In genomic region chr1:16082283-16083038, GRCh38 we compare ENCODE assay signal across 7 cellular contexts. TPM values are rescaled to one million over a fixed set of nuclear protein-coding genes. Genes with fewer than 3 reads are reported as not detected.
DNase-seq lines count a peak whose midpoint lies in the region; ATAC-seq and TF ChIP-seq lines count a peak whose summit lies in the region.

No MANE protein-coding gene starts in this region.

- ATAC-seq in central memory CD8-positive, alpha-beta T cell (replicated peaks; ENCODE audit: extremely low read depth, poor library complexity, severe bottlenecking): no peak
- ATAC-seq in HG03095 (IDR thresholded peaks at IDR 0.05; ENCODE audit: unreplicated experiment): no peak

- H3K9me3 Mint-ChIP-seq in central memory CD8-positive, alpha-beta T cell: no peaks in the 10 kb centered on the region

- peaks cover 13% of the 10 kb centered on the region for H3K4me1 Mint-ChIP-seq in central memory CD8-positive, alpha-beta T cell

- H3K4me3 Mint-ChIP-seq in central memory CD8-positive, alpha-beta T cell: no peak overlapping the region

- H3K27ac Mint-ChIP-seq in central memory CD8-positive, alpha-beta T cell (ENCODE audit: low read depth): no peak overlapping the region

- TF ChIP-seq CTCF in GM10266 (IDR thresholded peaks at IDR 0.05; ENCODE audit: control insufficient read depth, insufficient read depth, low read depth, missing control alignments) (peak; percentile 84), WI38 (IDR thresholded peaks at IDR 0.05; ENCODE audit: low read depth, low read length) (peak; percentile 89)

- peak; percentile 81 for DNase-seq in GM10266 (ENCODE audit: extremely low spot score)
- DNase-seq in M059J (ENCODE audit: low read depth): peak; percentile 70
- peak; percentile 38 to 54 for DNase-seq in central memory CD8-positive, alpha-beta T cell (ENCODE audit: low spot score in 2 of 2)
- DNase-seq in left kidney (ENCODE audit: low read depth, low spot score): peak; percentile 72
- DNase-seq in stimulated activated CD8-positive, alpha-beta memory T cell treated with anti-CD3 and anti-CD28 coated beads, Interleukin-12 subunit alpha, Interleukin-12 subunit beta, amount 100 ng/mL, for 4 hours (ENCODE audit: low read depth): peak; percentile 24

- H3K36me3 Mint-ChIP-seq in central memory CD8-positive, alpha-beta T cell (ENCODE audit: insufficient read depth): peaks cover 2% of the 10 kb centered on the region

- no peaks in the 10 kb centered on the region for H3K27me3 Mint-ChIP-seq in central memory CD8-positive, alpha-beta T cell

- no peak overlapping the region for H3K4me3 ChIP-seq in WI38 (ENCODE audit: low read depth, low read length)

RNA-seq across cellular contexts. Expression of gene FAM131C, which starts 9.0 kb away (rescaled TPM):
- 0.71 and 1.7 TPM in 2 replicates for total RNA-seq in M059J (2014; rRNA removed; shearing (Covaris generic))

RNA-seq across cellular contexts. Expression of gene CLCNKB, which starts 38.9 kb away (rescaled TPM):
- total RNA-seq in M059J (2014; rRNA removed; shearing (Covaris generic)): 0.05 and 0.32 TPM in 2 replicates

Comparison
In these comparisons a context has a peak if more than half of its experiments do, and no peak if none do; other contexts are left out.
1. DNase-seq: peak in every context shown above with its lines; median percentile 81 in GM10266; 72 in left kidney; 70 in M059J; 46 in central memory CD8-positive, alpha-beta T cell; 24 in stimulated activated CD8-positive, alpha-beta memory T cell treated with anti-CD3 and anti-CD28 coated beads, Interleukin-12 subunit alpha, Interleukin-12 subunit beta, amount 100 ng/mL, for 4 hours.